1 cellular context compared by ENCODE assay signal in genomic region chr17:74758846-74759163, GRCh38.
TF ChIP-seq lines count a peak whose summit lies in the region.

No MANE protein-coding gene starts in this region.

TF ChIP-seq in IMR-90, 13 proteins besides CTCF, POLR2A, EP300 and RAD21 (continued from another document):
- TF ChIP-seq FOS (IDR thresholded peaks at IDR 0.05; ENCODE audit: low read depth, low read length): no peak
- TF ChIP-seq MAFK (IDR thresholded peaks at IDR 0.05; ENCODE audit: low read depth, low read length): peak; percentile 58
- no peak for TF ChIP-seq RFX5 (IDR thresholded peaks at IDR 0.05; ENCODE audit: low read depth, low read length)
- TF ChIP-seq ELK1 (IDR thresholded peaks at IDR 0.05; ENCODE audit: borderline replicate concordance, low read depth, low read length): no peak
